Comparison of ENCODE assay signal across 20 cellular contexts in genomic region chr14:22225526-22226133, GRCh38.
DNase-seq lines count a peak whose midpoint lies in the region; ATAC-seq, FAIRE-seq and TF ChIP-seq lines count a peak whose summit lies in the region.
"Had no signal": no experiment of that assay in that cellular context is flagged by ENCODE, and none has a peak within 500 bp of the region (broad histone marks: within the 10 kb centered on the region; RNA-seq: fewer than 3 reads in every experiment).

No MANE protein-coding gene starts in this region.

- no peaks in the 10 kb centered on the region for H3K79me2 ChIP-seq in mammary epithelial cell (ENCODE audit: insufficient read depth, low read length)

- dilution Hi-C loops in mammary epithelial cell (cut with HindIII; ENCODE audit: low sequenced_read_pairs): no loop called here

- H2AFZ ChIP-seq in mammary epithelial cell (ENCODE audit: low read depth, low read length): peak overlapping the region; percentile 65

- H3K27me3 ChIP-seq in mammary epithelial cell (ENCODE audit: insufficient read depth, low read length) (no peaks in the 10 kb centered on the region), breast epithelium (no peaks in the 10 kb centered on the region), adipocyte (replicated peaks; ENCODE audit: control insufficient read depth, insufficient read depth, low read length) (peaks cover 23% of the 10 kb centered on the region), upper lobe of left lung (no peaks in the 10 kb centered on the region)
- H3K27me3 ChIP-seq: Peyer's patch had no signal

- no peak overlapping the region for H3K27ac Mint-ChIP-seq in effector memory CD8-positive, alpha-beta T cell

- BruUV-seq in mammary epithelial cell (replicated peaks; lab: Mats Ljungman, UMichigan): no TSS peak

- in situ Hi-C loops in mammary epithelial cell (cut with MboI; ENCODE audit: low sequenced_read_pairs in 2 of 2): no loop called here

- H4K20me1 ChIP-seq in mammary epithelial cell (ENCODE audit: insufficient read depth, low read length): no peaks in the 10 kb centered on the region

- TF ChIP-seq POLR2A in breast epithelium (IDR thresholded peaks at IDR 0.05) (no peak), upper lobe of left lung (IDR thresholded peaks at IDR 0.05) (no peak), GM12892 (IDR thresholded peaks at IDR 0.05; ENCODE audit: low read depth, low read length) (no peak)

- FAIRE-seq in GM12892 (lab: Jason Lieb, UNC): no peak
- FAIRE-seq: A204.1, urothelium cell line had no signal

- H3K4me1 ChIP-seq in mammary epithelial cell (ENCODE audit: insufficient read depth, low read length) (peaks cover 9% of the 10 kb centered on the region), breast epithelium (no peaks in the 10 kb centered on the region), adipocyte (ENCODE audit: control insufficient read depth, insufficient read depth, low read length) (peaks cover 20% of the 10 kb centered on the region), upper lobe of left lung (peaks cover 0 to 3% (median 0%) of the 10 kb centered on the region in 4 donors)
- H3K4me1 ChIP-seq: gastrocnemius medialis, Peyer's patch had no signal

- H3K4me3 ChIP-seq in mammary epithelial cell (replicated peaks in 1 of 3; ENCODE audit: insufficient read depth in 1 of 3, low read depth in 2 of 3, low read length in 3 of 3): no peak overlapping the region
- no peak overlapping the region for H3K4me3 ChIP-seq in breast epithelium
- H3K4me3 ChIP-seq in adipocyte (ENCODE audit: low read length): no peak overlapping the region
- no peak overlapping the region for H3K4me3 ChIP-seq in fibroblast of villous mesenchyme (ENCODE audit: low read depth, low read length)
- no peak overlapping the region for H3K4me3 ChIP-seq in upper lobe of left lung
- H3K4me3 ChIP-seq: gastrocnemius medialis, Peyer's patch had no signal

- ATAC-seq in effector memory CD8-positive, alpha-beta T cell (replicated peaks): no peak
- ATAC-seq in upper lobe of left lung (ENCODE audit: low FRiP score in 2 of 2) (no peak), HG02870 (IDR thresholded peaks at IDR 0.05; ENCODE audit: unreplicated experiment) (no peak)
- ATAC-seq: gastrocnemius medialis had no signal

- H3K4me1 Mint-ChIP-seq in effector memory CD8-positive, alpha-beta T cell (ENCODE audit: low read depth in 2 of 2): no peaks in the 10 kb centered on the region

- no peaks in the 10 kb centered on the region for H3K36me3 Mint-ChIP-seq in effector memory CD8-positive, alpha-beta T cell (ENCODE audit: insufficient read depth)
- H3K36me3 Mint-ChIP-seq: CD8-positive, alpha-beta T cell; natural killer cell had no signal

- H3K4me3 Mint-ChIP-seq in effector memory CD8-positive, alpha-beta T cell: no peak overlapping the region

- no peaks in the 10 kb centered on the region for H3K9me3 Mint-ChIP-seq in effector memory CD8-positive, alpha-beta T cell
- H3K9me3 Mint-ChIP-seq: CD8-positive, alpha-beta T cell; natural killer cell had no signal

- no peaks in the 10 kb centered on the region for H3K27me3 Mint-ChIP-seq in effector memory CD8-positive, alpha-beta T cell

- H3K36me3 ChIP-seq in mammary epithelial cell (ENCODE audit: insufficient read depth, low read length): no peaks in the 10 kb centered on the region
- no peaks in the 10 kb centered on the region for H3K36me3 ChIP-seq in breast epithelium
- no peaks in the 10 kb centered on the region for H3K36me3 ChIP-seq in adipocyte (ENCODE audit: control insufficient read depth, insufficient read depth, low read length, severe bottlenecking)
- no peaks in the 10 kb centered on the region for H3K36me3 ChIP-seq in upper lobe of left lung
- H3K36me3 ChIP-seq: gastrocnemius medialis, Peyer's patch, WERI-Rb-1 had no signal

- H3K27ac ChIP-seq in mammary epithelial cell (ENCODE audit: insufficient read depth, low read depth, low read length) (no peak overlapping the region), breast epithelium (no peak overlapping the region), upper lobe of left lung (no peak overlapping the region)
- H3K27ac ChIP-seq: gastrocnemius medialis, Peyer's patch, WERI-Rb-1 had no signal

- no peak overlapping the region for H3K9ac ChIP-seq in mammary epithelial cell (ENCODE audit: insufficient read depth, low read length)
- H3K9ac ChIP-seq in adipocyte (ENCODE audit: low read length): no peak overlapping the region

- intact Hi-C loops in mammary epithelial cell (cut with micrococcal nuclease): loop anchor here (1.0 to 5.0 kb wide), 3 partner anchors 90 to 332 kb away; no protein-coding TSS in a partner anchor
- intact Hi-C loops in breast epithelium (cut with DNase I; ENCODE audit: low total_unique reads): no loop called here

- no peak for TF ChIP-seq CTCF in mammary epithelial cell (conservative IDR thresholded peaks at IDR 0.05 in 1 of 2, IDR thresholded peaks at IDR 0.05 in 1 of 2; ENCODE audit: extremely low read depth in 1 of 2, insufficient read depth in 1 of 2, low read depth in 1 of 2, low read length in 2 of 2)
- no peak for TF ChIP-seq CTCF in breast epithelium (IDR thresholded peaks at IDR 0.05)
- no peak for TF ChIP-seq CTCF in fibroblast of villous mesenchyme (IDR thresholded peaks at IDR 0.05; ENCODE audit: insufficient read depth, low read depth, low read length)
- TF ChIP-seq CTCF in upper lobe of left lung (IDR thresholded peaks at IDR 0.05): no peak

- 24% methylated on average over 4 of the region's 4 CpGs for WGBS in mammary epithelial cell (ENCODE audit: low coverage, missing lambda C conversion rate)
- WGBS in upper lobe of left lung, 2 donors: 53 to 63% methylated on average over 4 of the region's 4 CpGs

- H3K4me2 ChIP-seq in mammary epithelial cell (ENCODE audit: insufficient read depth, low read depth, low read length): peak overlapping the region; percentile 26

- no peak for TF ChIP-seq EP300 in upper lobe of left lung (IDR thresholded peaks at IDR 0.05)

- CTCF ChIA-PET in mammary epithelial cell (lab: Charles Lee; ENCODE audit: low non-redundant PET): interaction anchor here (0.6 to 1.4 kb wide), 7 partner anchors 25 to 334 kb away, joined by 3 to 6 read pairs (median 3); no protein-coding TSS in a partner anchor

- peak; percentile 16 for DNase-seq in mammary epithelial cell
- DNase-seq in breast epithelium (ENCODE audit: low spot score in 2 of 2): no peak
- DNase-seq in adipocyte (ENCODE audit: low read depth): peak; percentile 75
- DNase-seq in fibroblast of villous mesenchyme (ENCODE audit: low read depth): peak; percentile 11
- DNase-seq in effector memory CD8-positive, alpha-beta T cell: no peak
- no peak for DNase-seq in upper lobe of left lung
- no peak for DNase-seq in GM12892 (ENCODE audit: insufficient read length)
- DNase-seq: DND-41; effector memory CD4-positive, alpha-beta T cell; gastrocnemius medialis; natural killer cell; NCI-H2081; NCI-H526 treated with DMSO at 0.1 percent for 48 hours; stimulated activated naive CD4-positive, alpha-beta T cell treated with Interleukin-2 at 50 U/mL for 16 hours; WERI-Rb-1 had no signal

- H3K9me3 ChIP-seq in mammary epithelial cell (replicated peaks; ENCODE audit: insufficient read depth, low read length) (no peaks in the 10 kb centered on the region), breast epithelium (no peaks in the 10 kb centered on the region), adipocyte (ENCODE audit: control insufficient read depth, low read length) (no peaks in the 10 kb centered on the region), upper lobe of left lung (no peaks in the 10 kb centered on the region)
- H3K9me3 ChIP-seq: gastrocnemius medialis, Peyer's patch had no signal

Comparison
In these comparisons a context has a peak if more than half of its experiments do, and no peak if none do; other contexts are left out.
1. DNase-seq: peak in mammary epithelial cell (single experiment), adipocyte (single experiment) and fibroblast of villous mesenchyme (single experiment); none in breast epithelium (0 of 2), effector memory CD8-positive, alpha-beta T cell (0 of 3), upper lobe of left lung (0 of 2) and GM12892 (single experiment).